8 cellular contexts compared by ENCODE assay signal in the genomic region with DNA sequence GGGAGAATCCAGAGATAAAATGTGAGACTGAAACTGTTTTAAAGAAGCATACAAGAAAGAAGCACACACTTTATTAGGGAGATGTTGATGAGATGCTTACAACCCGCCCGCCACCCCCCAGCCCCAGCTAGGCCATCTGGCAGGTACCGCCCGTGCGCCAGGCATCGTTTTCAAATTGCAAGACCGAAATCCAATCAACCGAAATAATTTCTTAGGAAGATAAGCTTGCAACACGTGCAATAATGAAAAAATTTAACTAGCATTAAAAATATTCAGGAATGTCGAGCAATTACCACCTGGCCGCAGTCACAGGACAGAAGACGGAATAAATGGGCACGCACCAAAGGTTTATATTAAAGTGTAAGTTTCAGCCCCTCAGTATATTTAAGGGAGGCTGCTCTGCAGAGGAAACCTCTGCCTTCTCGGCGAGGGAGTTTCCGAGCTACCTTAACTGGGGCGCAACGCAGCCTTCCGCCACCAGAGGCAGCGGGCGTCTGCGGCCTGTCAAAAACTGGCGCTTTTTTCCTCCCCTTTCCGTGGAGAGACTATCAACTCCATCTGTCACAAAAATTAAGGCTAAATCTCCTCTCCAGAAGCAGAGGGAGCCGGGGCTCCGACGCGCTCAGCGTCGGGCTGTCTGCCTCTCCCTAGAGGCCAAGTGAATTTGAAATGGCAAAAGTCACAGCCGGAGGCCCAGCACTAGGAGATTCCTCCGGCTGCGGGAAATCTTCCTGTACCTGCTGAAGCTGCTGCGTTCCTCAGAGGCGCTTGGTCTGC. TPM values are rescaled to one million over a fixed set of nuclear protein-coding genes. Genes with fewer than 3 reads are reported as not detected.
A peak's percentile ranks its signal among the peaks of the same experiment; 100 is the strongest.
DNase-seq lines count a peak whose midpoint lies in the region; ATAC-seq, FAIRE-seq and TF ChIP-seq lines count a peak whose summit lies in the region.

No MANE protein-coding gene starts in this region.

- H3K27me3 ChIP-seq in GM06990 (replicated peaks; ENCODE audit: control insufficient read depth, insufficient read depth, low read length), result peaks cover 2% of the 10 kb centered on the region
- peaks cover 48% of the 10 kb centered on the region for H3K27me3 ChIP-seq in H7 (ENCODE audit: control insufficient read depth, insufficient read depth, low read length)
- H3K27me3 ChIP-seq in GM12878 (replicated peaks in 1 of 2; ENCODE audit: control insufficient read depth in 2 of 2, insufficient read depth in 2 of 2, low read length in 1 of 2), result peaks cover 6 to 7% of the 10 kb centered on the region in 2 experiments
- H3K27me3 ChIP-seq in gastrocnemius medialis, result peaks cover 5 to 11% (median 7%) of the 10 kb centered on the region in 3 donors

- POLR2A ChIA-PET in GM12878 (lab: Charles Lee), result no interaction called here

- H3K27ac ChIP-seq in GM12878 (ENCODE audit: control insufficient read depth, insufficient read depth), result no peak overlapping the region
- H3K27ac ChIP-seq in gastrocnemius medialis, result peak overlapping the region; percentile 80 to 92 (median 84)

- peak; percentile 86 for FAIRE-seq in GM12878 (lab: Jason Lieb, UNC)

- CTCF ChIA-PET in GM12878 (lab: Yijun Ruan, JAX), result interaction anchor here (0.8 to 1.3 kb wide), 2 partner anchors 374 to 377 kb away, joined by 3 to 4 read pairs; no protein-coding TSS in a partner anchor

- peak; percentile 47 for DNase-seq in GM06990 (ENCODE audit: extremely low read depth, insufficient read length)
- peak; percentile 79 for DNase-seq in H7
- DNase-seq in LoVo (ENCODE audit: low spot score), result peak; percentile 70
- peak; percentile 47 for DNase-seq in T1000 (lab: John Stamatoyannopoulos, UW)
- no peak for DNase-seq in GM12878 (ENCODE audit: low read depth, low spot score)
- DNase-seq in gastrocnemius medialis, result peak; percentile 56 to 64
- no peak for DNase-seq in OCI-M2 (lab: John Stamatoyannopoulos, UW; ENCODE audit: unreplicated experiment)

- BruUV-seq in GM12878 (replicated peaks; lab: Mats Ljungman, UMichigan), result no TSS peak

- in situ Hi-C loops in GM12878 (cut with MboI) (no loop called here), gastrocnemius medialis (cut with MboI; ENCODE audit: low sequenced_read_pairs in 4 of 4) (loop anchor here in 1 of 4 donors (25.0 kb wide), 1 partner anchor 461 kb away; no protein-coding TSS in a partner anchor)

- ATAC-seq in GM12878 (peak; percentile 94), gastrocnemius medialis (peak; percentile 58 to 63)

- no peaks in the 10 kb centered on the region for H3K79me2 ChIP-seq in GM12878 (ENCODE audit: control insufficient read depth, insufficient read depth, low read length)

- peak; percentile 87 for TF ChIP-seq CTCF in GM06990 (IDR thresholded peaks at IDR 0.05; ENCODE audit: insufficient read depth, low read length, poor library complexity, severe bottlenecking)
- TF ChIP-seq CTCF in GM12878 (IDR thresholded peaks at IDR 0.05 in 2 of 3, conservative IDR thresholded peaks at IDR 0.05 in 1 of 3; ENCODE audit: control insufficient read depth in 2 of 3, extremely low read depth in 1 of 3, insufficient read depth in 1 of 3, low read depth in 3 of 3, low read length in 3 of 3), result peak; percentile 62 to 81 (median 78)
- peak; percentile 74 to 93 (median 82) for TF ChIP-seq CTCF in gastrocnemius medialis (IDR thresholded peaks at IDR 0.05 in 4 of 5, conservative IDR thresholded peaks at IDR 0.05 in 1 of 5)

- RAD21 ChIA-PET in GM12878 (lab: Charles Lee; ENCODE audit: unreplicated experiment), result no interaction called here

- peak overlapping the region; percentile 87 for H3K4me2 ChIP-seq in GM12878 (ENCODE audit: control insufficient read depth, insufficient read depth)

- intact Hi-C loops in GM12878 (cut with micrococcal nuclease; ENCODE audit: unreplicated experiment), result loop anchor here (10.0 kb wide), 2 partner anchors 376 to 514 kb away; no protein-coding TSS in a partner anchor
- intact Hi-C loops in gastrocnemius medialis (cut with DNase I; ENCODE audit: low total_unique reads), result loop anchor here (2.0 to 10.0 kb wide), 3 partner anchors 34 to 376 kb away; no protein-coding TSS in a partner anchor

- peak overlapping the region; percentile 72 for H2AFZ ChIP-seq in GM12878 (ENCODE audit: control insufficient read depth, low read depth, low read length)

- no peak overlapping the region for H3K9ac ChIP-seq in GM12878 (ENCODE audit: control insufficient read depth, insufficient read depth, low read length)

- H3K9me3 ChIP-seq in GM12878 (replicated peaks; ENCODE audit: control insufficient read depth, insufficient read depth, low read length) (no peaks in the 10 kb centered on the region; the same call in 2 of the 3 replicates), gastrocnemius medialis (no peaks in the 10 kb centered on the region)

- WGBS in GM12878 (ENCODE audit: insufficient coverage, insufficient replicate concordance, low lambda C conversion rate, missing lambda C conversion rate), result 12% methylated on average over 35 of the region's 35 CpGs

- H3K4me1 ChIP-seq in GM12878 (ENCODE audit: control insufficient read depth, insufficient read depth, low read length), result no peaks in the 10 kb centered on the region
- peaks cover 16 to 18% of the 10 kb centered on the region in 2 donors for H3K4me1 ChIP-seq in gastrocnemius medialis

- SMC1A ChIA-PET in GM12878 (lab: Charles Lee; ENCODE audit: uncharacterized antibody, unreplicated experiment), result interaction anchor here (0.7 to 1.3 kb wide), 2 partner anchors 13 to 710 kb away, joined by 3 read pairs; no protein-coding TSS in a partner anchor

- H3K36me3 ChIP-seq in GM06990 (ENCODE audit: control insufficient read depth, insufficient read depth, low read length), result no peaks in the 10 kb centered on the region
- no peaks in the 10 kb centered on the region for H3K36me3 ChIP-seq in H7 (replicated peaks; ENCODE audit: control insufficient read depth, insufficient read depth, low read length)
- H3K36me3 ChIP-seq in GM12878 (ENCODE audit: control insufficient read depth in 2 of 2, insufficient read depth in 2 of 2, low read length in 1 of 2), result no peaks in the 10 kb centered on the region
- no peaks in the 10 kb centered on the region for H3K36me3 ChIP-seq in gastrocnemius medialis

- TF ChIP-seq POLR2A in GM12878 (IDR thresholded peaks at IDR 0.05; ENCODE audit: low read depth, low read length) (no peak), gastrocnemius medialis (IDR thresholded peaks at IDR 0.05) (no peak)

- H3K4me3 ChIP-seq in GM06990 (replicated peaks; ENCODE audit: low read depth, low read length) (peak overlapping the region; percentile 64), H7 (ENCODE audit: insufficient read depth, low read depth, low read length) (peak overlapping the region; percentile 65), GM12878 (peak overlapping the region; percentile 33; the same call in 1 of the 2 replicates), iPS-11a (ENCODE audit: low read depth, low read length) (peak overlapping the region; percentile 28), gastrocnemius medialis (peak overlapping the region; percentile 77 to 96 (median 80))

- no peak for TF ChIP-seq EP300 in GM12878 (IDR thresholded peaks at IDR 0.05; ENCODE audit: borderline replicate concordance in 1 of 2, control insufficient read depth in 1 of 2, low read depth in 2 of 2, low read length in 2 of 2)

- TF ChIP-seq RAD21 in GM12878 (IDR thresholded peaks at IDR 0.05; ENCODE audit: insufficient read depth, low read depth, low read length), result 0 out of 2 replicates have a peak, but pooled peaks have one; percentile 39

- H4K20me1 ChIP-seq in GM12878 (ENCODE audit: control insufficient read depth, insufficient read depth), result no peaks in the 10 kb centered on the region

TF ChIP-seq in GM12878, 131 proteins besides CTCF, POLR2A, EP300 and RAD21 (continues in another document):
- no peak for TF ChIP-seq BMI1 (IDR thresholded peaks at IDR 0.05; ENCODE audit: borderline replicate concordance)
- no peak for TF ChIP-seq ZNF622 (IDR thresholded peaks at IDR 0.05)

RNA-seq across cellular contexts. Expression of gene GAS1, which starts 1.0 kb away (rescaled TPM):
- 3.6 and 6.7 TPM in 2 replicates for total RNA-seq in H7 (2014; rRNA removed; shearing (Covaris generic))
- not detected in 2 replicates for total RNA-seq in GM12878 (2013; cell fraction: nucleolus; rRNA removed)
- not detected in 2 replicates for total RNA-seq in GM12878 (2014; rRNA removed)
- not detected in 2 replicates for total RNA-seq in GM12878 (2014; rRNA removed; fragmentation: Illumina TruSeq; extraction: Trizol)
- not detected in 2 replicates for total RNA-seq in GM12878 (2021)
- polyA plus RNA-seq in GM12878 (2011; ENCODE audit: low read depth), result not detected
- not detected in 2 replicates for polyA plus RNA-seq in GM12878 (2011; rRNA removed)
- not detected in 2 replicates for polyA plus RNA-seq in GM12878 (2011; cell fraction: cytosol; rRNA removed)
- polyA plus RNA-seq in GM12878 (2011; cell fraction: nucleus; rRNA removed), result not detected in 2 replicates
- not detected in 2 replicates for polyA plus RNA-seq in GM12878 (2012)
- polyA plus RNA-seq in GM12878 (2014; fragmentation: Illumina TruSeq; extraction: Trizol), result not detected in 2 replicates
- not detected for polyA plus RNA-seq in GM12878 (2014; fragmentation: Nextera tagmentation; extraction: Ambion mirVana)
- polyA plus RNA-seq in GM12878 (2014; rRNA removed), result not detected in 2 replicates
- not detected for polyA plus RNA-seq in GM12878 (2016; fragmentation: Nextera tagmentation; extraction: Ambion mirVana)
- polyA minus RNA-seq in GM12878 (2011; rRNA and poly(A)+ RNA removed), result not detected in 2 replicates
- polyA minus RNA-seq in GM12878 (2011; cell fraction: cytosol; rRNA and poly(A)+ RNA removed), result 1.1 and 1.7 TPM in 2 replicates
- not detected in 2 replicates for polyA minus RNA-seq in GM12878 (2011; cell fraction: nucleus; rRNA and poly(A)+ RNA removed)
- 10 to 100 TPM; 15.6 to 50.4 (median 29.0) TPM for total RNA-seq in gastrocnemius medialis

Comparison
In these comparisons a context has a peak if more than half of its experiments do, and no peak if none do; other contexts are left out.
1. DNase-seq: peak in GM06990 (single experiment), H7 (single experiment), LoVo (single experiment), T1000 (single experiment) and gastrocnemius medialis (2 of 2); none in GM12878 (single experiment) and OCI-M2 (single experiment).
2. H3K4me3 ChIP-seq: peak in every context shown above with its lines; median percentile 80 in gastrocnemius medialis; 65 in H7; 64 in GM06990; 33 in GM12878; 28 in iPS-11a.
3. Peak in every context shown above with its lines, with median percentiles within 50 percentile points of each other: CTCF ChIP-seq.